17 cellular contexts compared by ENCODE assay signal in the genomic region with DNA sequence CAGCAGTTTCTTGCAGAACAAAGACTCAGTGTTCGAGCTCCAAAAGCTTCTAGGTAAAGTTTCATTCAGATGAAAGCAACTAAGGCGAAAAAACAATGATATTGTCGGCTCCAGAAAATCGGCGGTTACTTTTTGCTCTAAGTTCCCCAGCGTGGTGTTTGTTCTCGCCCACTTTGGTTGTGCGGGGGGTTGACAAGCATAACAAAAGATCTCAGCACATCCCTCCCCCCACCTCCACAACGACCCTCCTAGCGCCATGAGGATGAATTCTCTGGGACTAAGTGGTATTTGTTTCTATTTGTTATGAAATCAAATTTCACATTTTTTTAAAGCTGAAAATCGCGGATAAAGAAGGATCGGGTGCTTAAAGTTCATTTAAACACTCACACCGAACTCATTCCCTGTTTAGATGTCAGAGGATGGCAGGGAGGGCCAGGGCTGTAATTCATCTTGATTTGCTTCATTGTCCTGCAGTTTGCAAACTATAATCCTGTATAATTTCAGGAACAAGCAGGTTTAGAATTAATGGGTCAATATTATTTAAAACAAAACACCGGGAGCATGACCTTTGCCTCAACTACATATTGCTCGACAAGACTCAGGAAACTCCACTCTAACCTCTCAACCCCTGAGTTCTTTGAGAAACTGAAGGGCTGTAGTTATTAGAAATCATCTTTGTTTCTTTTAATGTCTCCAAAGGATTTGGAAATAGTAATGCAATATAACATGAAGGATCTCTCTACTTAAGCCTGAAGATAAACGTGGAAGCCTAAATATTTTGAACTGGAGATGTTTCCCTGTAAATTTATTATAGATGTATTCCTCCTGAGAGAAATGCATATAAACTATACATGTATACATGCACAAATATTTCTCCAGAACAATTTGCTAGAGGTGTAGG. TPM values are rescaled to one million over a fixed set of nuclear protein-coding genes. Genes with fewer than 3 reads are reported as not detected.
DNase-seq lines count a peak whose midpoint lies in the region; ATAC-seq lines count a peak whose summit lies in the region.
"Had no signal": no experiment of that assay in that cellular context is flagged by ENCODE, and none has a peak within 500 bp of the region (broad histone marks: within the 10 kb centered on the region; RNA-seq: fewer than 3 reads in every experiment).

No MANE protein-coding gene starts in this region.

- DNase-seq in activated T-cell treated with anti-CD3 and anti-CD28 coated beads, Interleukin-2, amount 50 U/mL, for 72 hours = no peak
- no peak for DNase-seq in activated T-cell treated with anti-CD3 and anti-CD28 coated beads, Interleukin-2, amount 50 U/mL, for 1 hour
- DNase-seq in ecto neural progenitor cell (ENCODE audit: low spot score) (peak; percentile 51), iris pigment epithelial cell (ENCODE audit: low read depth) (peak; percentile 39), cerebellum (ENCODE audit: low spot score) (no peak), NCI-H1930 (lab: John Stamatoyannopoulos, UW) (no peak)
- no peak for DNase-seq in stimulated activated naive B cell treated with anti-CD40 and anti-IgM and Interleukin-4, amounts not matched to agents 10 μg/mL and 1 μg/mL and 100 μg/mL, for 72 hours
- DNase-seq: activated CD4-positive, alpha-beta memory T cell treated with anti-CD3 and anti-CD28 coated beads for 36 hours; activated naive CD8-positive, alpha-beta T cell treated with anti-CD3 and anti-CD28 coated beads, Interleukin-2, amount 50 U/mL, for 24 hours; hypothalamus; naive B cell; NCI-H187; NCI-H446 treated with DMSO at 0.1 percent for 48 hours; stomach; upper lobe of right lung had no signal

- peaks cover 92% of the 10 kb centered on the region for H3K27me3 Mint-ChIP-seq in activated T-cell treated with anti-CD3 and anti-CD28 coated beads, Interleukin-2, amount 50 U/mL, for 72 hours (ENCODE audit: low read depth)
- peaks cover 73 to 94% of the 10 kb centered on the region in 2 donors for H3K27me3 Mint-ChIP-seq in stimulated activated naive B cell treated with anti-CD40 and anti-IgM and Interleukin-4, amounts not matched to agents 10 μg/mL and 1 μg/mL and 100 μg/mL, for 72 hours

- no peaks in the 10 kb centered on the region for H3K9me3 Mint-ChIP-seq in activated T-cell treated with anti-CD3 and anti-CD28 coated beads, Interleukin-2, amount 50 U/mL, for 72 hours
- peaks cover 4 to 6% of the 10 kb centered on the region in 2 donors for H3K9me3 Mint-ChIP-seq in stimulated activated naive B cell treated with anti-CD40 and anti-IgM and Interleukin-4, amounts not matched to agents 10 μg/mL and 1 μg/mL and 100 μg/mL, for 72 hours
- H3K9me3 Mint-ChIP-seq: activated CD4-positive, alpha-beta memory T cell treated with anti-CD3 and anti-CD28 coated beads for 36 hours had no signal

- no peak for ATAC-seq in activated T-cell treated with anti-CD3 and anti-CD28 coated beads, Interleukin-2, amount 50 U/mL, for 72 hours (replicated peaks in 1 of 2)
- ATAC-seq in stimulated activated naive B cell treated with anti-CD40 and anti-IgM and Interleukin-4, amounts not matched to agents 10 μg/mL and 1 μg/mL and 100 μg/mL, for 72 hours (replicated peaks) = no peak
- no peak for ATAC-seq in GM18858 (IDR thresholded peaks at IDR 0.05; ENCODE audit: unreplicated experiment)
- ATAC-seq: activated naive CD8-positive, alpha-beta T cell treated with anti-CD3 and anti-CD28 coated beads, Interleukin-2, amount 50 U/mL, for 24 hours; upper lobe of right lung had no signal

- H3K4me1 Mint-ChIP-seq in activated T-cell treated with anti-CD3 and anti-CD28 coated beads, Interleukin-2, amount 50 U/mL, for 72 hours (ENCODE audit: low read depth) = peaks cover 39% of the 10 kb centered on the region
- H3K4me1 Mint-ChIP-seq in stimulated activated naive B cell treated with anti-CD40 and anti-IgM and Interleukin-4, amounts not matched to agents 10 μg/mL and 1 μg/mL and 100 μg/mL, for 72 hours = peaks cover 12 to 45% of the 10 kb centered on the region in 2 donors

- peaks cover 3 to 7% of the 10 kb centered on the region in 2 donors for H3K36me3 Mint-ChIP-seq in activated T-cell treated with anti-CD3 and anti-CD28 coated beads, Interleukin-2, amount 50 U/mL, for 72 hours (ENCODE audit: insufficient read depth in 2 of 2)
- peaks cover 5 to 9% of the 10 kb centered on the region in 2 donors for H3K36me3 Mint-ChIP-seq in stimulated activated naive B cell treated with anti-CD40 and anti-IgM and Interleukin-4, amounts not matched to agents 10 μg/mL and 1 μg/mL and 100 μg/mL, for 72 hours

- H3K4me3 Mint-ChIP-seq in activated T-cell treated with anti-CD3 and anti-CD28 coated beads, Interleukin-2, amount 50 U/mL, for 72 hours = peak overlapping the region; percentile 47 to 56
- no peak overlapping the region for H3K4me3 Mint-ChIP-seq in stimulated activated naive B cell treated with anti-CD40 and anti-IgM and Interleukin-4, amounts not matched to agents 10 μg/mL and 1 μg/mL and 100 μg/mL, for 72 hours
- H3K4me3 Mint-ChIP-seq: activated CD4-positive, alpha-beta memory T cell treated with anti-CD3 and anti-CD28 coated beads for 36 hours; activated naive CD8-positive, alpha-beta T cell treated with anti-CD3 and anti-CD28 coated beads, Interleukin-2, amount 50 U/mL, for 24 hours had no signal

- H3K27ac Mint-ChIP-seq in activated T-cell treated with anti-CD3 and anti-CD28 coated beads, Interleukin-2, amount 50 U/mL, for 72 hours = no peak overlapping the region
- H3K27ac Mint-ChIP-seq in stimulated activated naive B cell treated with anti-CD40 and anti-IgM and Interleukin-4, amounts not matched to agents 10 μg/mL and 1 μg/mL and 100 μg/mL, for 72 hours = peak overlapping the region; percentile 73
- H3K27ac Mint-ChIP-seq: activated CD4-positive, alpha-beta memory T cell treated with anti-CD3 and anti-CD28 coated beads for 36 hours; activated naive CD8-positive, alpha-beta T cell treated with anti-CD3 and anti-CD28 coated beads, Interleukin-2, amount 50 U/mL, for 24 hours had no signal

RNA-seq across cellular contexts. Expression of a gene that starts 6.5 kb away (rescaled TPM):
- under 1 TPM in 1 of 2 donors, not detected in 1; 0.31 TPM for total RNA-seq in activated T-cell treated with anti-CD3 and anti-CD28 coated beads, Interleukin-2, amount 50 U/mL, for 72 hours
- not detected for total RNA-seq in cerebellum
- total RNA-seq: activated CD4-positive, alpha-beta memory T cell treated with anti-CD3 and anti-CD28 coated beads for 36 hours; liver; upper lobe of right lung had no signal

Comparison
In these comparisons a context has a peak if more than half of its experiments do, and no peak if none do; other contexts are left out.
1. DNase-seq: peak in ecto neural progenitor cell (single experiment) and iris pigment epithelial cell (single experiment); none in activated T-cell treated with anti-CD3 and anti-CD28 coated beads, Interleukin-2, amount 50 U/mL, for 72 hours (0 of 2), activated T-cell treated with anti-CD3 and anti-CD28 coated beads, Interleukin-2, amount 50 U/mL, for 1 hour (single experiment), stimulated activated naive B cell treated with anti-CD40 and anti-IgM and Interleukin-4, amounts not matched to agents 10 μg/mL and 1 μg/mL and 100 μg/mL, for 72 hours (single experiment), cerebellum (single experiment) and NCI-H1930 (0 of 2).
2. H3K4me3 Mint-ChIP-seq: peak in activated T-cell treated with anti-CD3 and anti-CD28 coated beads, Interleukin-2, amount 50 U/mL, for 72 hours (2 of 2); none in stimulated activated naive B cell treated with anti-CD40 and anti-IgM and Interleukin-4, amounts not matched to agents 10 μg/mL and 1 μg/mL and 100 μg/mL, for 72 hours (0 of 2).